ENCODE assay signal across 24 cellular contexts in the genomic region with DNA sequence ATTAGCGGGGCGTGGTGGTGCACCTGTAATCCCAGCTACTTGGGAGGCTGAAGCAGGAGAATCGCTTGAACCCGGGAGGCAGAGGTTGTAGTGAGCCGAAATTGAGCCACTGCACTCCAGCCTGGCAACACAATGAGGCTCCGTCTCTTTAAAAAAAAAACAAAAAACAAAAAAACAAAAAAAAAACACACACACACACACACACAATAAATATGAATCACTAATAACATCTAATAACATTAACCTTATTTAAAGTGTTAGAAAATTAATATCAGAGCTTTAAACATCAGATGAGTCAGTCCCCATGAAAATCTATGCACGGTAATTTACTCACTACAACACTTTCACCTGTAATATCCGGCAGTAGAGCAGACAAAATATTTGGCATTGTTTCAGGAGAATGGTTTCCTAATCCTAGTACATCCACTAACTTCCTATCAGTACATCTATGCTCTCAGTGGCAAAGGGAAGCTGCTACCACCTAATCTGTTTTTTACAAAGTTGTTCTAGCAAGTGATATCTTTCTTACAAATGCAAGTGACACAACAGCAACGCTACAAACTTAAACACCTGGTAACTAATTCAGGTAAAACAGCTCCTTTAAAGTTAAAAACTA. TPM values are rescaled to one million over a fixed set of nuclear protein-coding genes. Genes with fewer than 3 reads are reported as not detected.
DNase-seq lines count a peak whose midpoint lies in the region; ATAC-seq, FAIRE-seq and TF ChIP-seq lines count a peak whose summit lies in the region.
"Had no signal": no experiment of that assay in that cellular context is flagged by ENCODE, and none has a peak within 500 bp of the region (broad histone marks: within the 10 kb centered on the region; RNA-seq: fewer than 3 reads in every experiment).

No MANE protein-coding gene starts in this region.

- TF ChIP-seq EP300 in A549 (IDR thresholded peaks at IDR 0.05) = no peak

- TF ChIP-seq POLR2A in A549 (IDR thresholded peaks at IDR 0.05; ENCODE audit: low read length) = no peak

- H3K9ac ChIP-seq in keratinocyte (ENCODE audit: control insufficient read depth, extremely low read depth, insufficient read depth, low read length) = no peak overlapping the region
- no peak overlapping the region for H3K9ac ChIP-seq in colonic mucosa (ENCODE audit: low read depth in 2 of 2, low read length in 2 of 2)
- H3K9ac ChIP-seq: KMS-11 had no signal

- H3K36me3 Mint-ChIP-seq in CD14-positive monocyte = peaks cover 7 to 12% of the 10 kb centered on the region in 2 donors
- H3K36me3 Mint-ChIP-seq: CD4-positive, alpha-beta memory T cell; natural killer cell had no signal

- CTCF ChIA-PET in A549 (lab: Yijun Ruan, JAX) = interaction anchor here (1.1 to 1.4 kb wide), 4 partner anchors 100 to 359 kb away, joined by 3 to 4 read pairs (median 3); no protein-coding TSS in a partner anchor
- CTCF ChIA-PET in HEK293 (lab: Yijun Ruan, JAX) = interaction anchor here (0.5 to 0.7 kb wide), 3 partner anchors 100 to 1757 kb away, joined by 3 to 4 read pairs (median 3); no protein-coding TSS in a partner anchor

- H3K9me3 Mint-ChIP-seq in CD14-positive monocyte = peaks cover 0 to 1% (median 0%) of the 10 kb centered on the region in 7 donors
- H3K9me3 Mint-ChIP-seq: activated CD8-positive, alpha-beta T cell treated with anti-CD3 and anti-CD28 coated beads for 36 hours; activated naive CD4-positive, alpha-beta T cell treated with anti-CD3 and anti-CD28 coated beads, Interleukin-2, amount 10 ng/mL, durations not matched to agents 7 days and 5 days; CD4-positive, alpha-beta memory T cell; H9; natural killer cell; stimulated activated naive B cell treated with anti-CD40 and anti-IgM and Interleukin-4, amounts not matched to agents 10 μg/mL and 1 μg/mL and 100 μg/mL, for 72 hours had no signal

- H3K27ac Mint-ChIP-seq in CD14-positive monocyte = no peak overlapping the region
- H3K27ac Mint-ChIP-seq: activated CD8-positive, alpha-beta T cell treated with anti-CD3 and anti-CD28 coated beads for 36 hours; activated naive CD4-positive, alpha-beta T cell treated with anti-CD3 and anti-CD28 coated beads, Interleukin-2, amount 10 ng/mL, durations not matched to agents 7 days and 5 days; natural killer cell; stimulated activated naive B cell treated with anti-CD40 and anti-IgM and Interleukin-4, amounts not matched to agents 10 μg/mL and 1 μg/mL and 100 μg/mL, for 72 hours had no signal

- H3K4me1 ChIP-seq in A549 = peaks cover 64% of the 10 kb centered on the region
- H3K4me1 ChIP-seq in HEK293 (ENCODE audit: control insufficient read depth, insufficient read depth, low read length) = peaks cover 42% of the 10 kb centered on the region
- peaks cover 1% of the 10 kb centered on the region for H3K4me1 ChIP-seq in keratinocyte (ENCODE audit: control insufficient read depth, extremely low read depth, insufficient read depth, low read length)
- peaks cover 14% of the 10 kb centered on the region for H3K4me1 ChIP-seq in colonic mucosa

- H3K27ac ChIP-seq in A549 (no peak overlapping the region), HEK293 (ENCODE audit: extremely low read depth, low read depth, low read length) (no peak overlapping the region), keratinocyte (ENCODE audit: control insufficient read depth, insufficient read depth, low read length) (no peak overlapping the region), colonic mucosa (no peak overlapping the region)
- H3K27ac ChIP-seq: ascending aorta, KMS-11, testis had no signal

- intact Hi-C loops in colonic mucosa (cut with DNase I) (no loop called here), CD14-positive monocyte (cut with micrococcal nuclease) (no loop called here)

- no peak overlapping the region for H3K4me3 Mint-ChIP-seq in CD14-positive monocyte
- H3K4me3 Mint-ChIP-seq: activated CD8-positive, alpha-beta T cell treated with anti-CD3 and anti-CD28 coated beads for 36 hours; activated naive CD4-positive, alpha-beta T cell treated with anti-CD3 and anti-CD28 coated beads, Interleukin-2, amount 10 ng/mL, durations not matched to agents 7 days and 5 days; CD4-positive, alpha-beta memory T cell; H9; natural killer cell; stimulated activated naive B cell treated with anti-CD40 and anti-IgM and Interleukin-4, amounts not matched to agents 10 μg/mL and 1 μg/mL and 100 μg/mL, for 72 hours had no signal

- H3K36me3 ChIP-seq in HEK293 (ENCODE audit: control insufficient read depth in 2 of 2, insufficient read depth in 1 of 2, low read length in 2 of 2) = no peaks in the 10 kb centered on the region
- no peaks in the 10 kb centered on the region for H3K36me3 ChIP-seq in keratinocyte (ENCODE audit: control insufficient read depth in 2 of 2, extremely low read depth in 1 of 2, insufficient read depth in 2 of 2, low read length in 2 of 2)
- H3K36me3 ChIP-seq in colonic mucosa = no peaks in the 10 kb centered on the region
- H3K36me3 ChIP-seq: ascending aorta had no signal

- H3K4me3 ChIP-seq in A549 = no peak overlapping the region
- H3K4me3 ChIP-seq in HEK293 (ENCODE audit: low read depth, low read length) = no peak overlapping the region
- H3K4me3 ChIP-seq in keratinocyte (ENCODE audit: control insufficient read depth in 2 of 3, extremely low read depth in 1 of 3, insufficient read depth in 2 of 3, low read depth in 1 of 3, low read length in 3 of 3) = no peak overlapping the region
- H3K4me3 ChIP-seq in colonic mucosa = no peak overlapping the region
- H3K4me3 ChIP-seq: ascending aorta, testis had no signal

- POLR2A ChIA-PET in A549 (lab: Yijun Ruan, JAX) = interaction anchor here (0.7 kb wide), 1 partner anchor 34 kb away, joined by 3 read pairs; no protein-coding TSS in a partner anchor
- POLR2A ChIA-PET in HEK293 (lab: Yijun Ruan, JAX) = interaction anchor here (0.7 kb wide), 1 partner anchor 16 kb away, joined by 3 read pairs; no protein-coding TSS in a partner anchor

- FAIRE-seq in A549 (lab: Jason Lieb, UNC) (peak; percentile 46), keratinocyte (lab: Jason Lieb, UNC) (peak; percentile 43)

- dilution Hi-C loops in keratinocyte (cut with MboI; ENCODE audit: extremely low pct_ligation_motif_present, low sequenced_read_pairs) = no loop called here

- 79% methylated on average over 9 of the region's 9 CpGs for WGBS in A549 (ENCODE audit: missing lambda C conversion rate)

- DNase-seq in A549 (ENCODE audit: low read depth in 1 of 2, low spot score in 1 of 2) (no peak), cerebellar cortex (ENCODE audit: low spot score) (peak; percentile 45), keratinocyte (ENCODE audit: low read depth, low spot score) (no peak), colonic mucosa (no peak), SKM-1 (lab: John Stamatoyannopoulos, UW; ENCODE audit: unreplicated experiment) (no peak), CD14-positive monocyte (ENCODE audit: low spot score) (no peak)
- DNase-seq: activated CD8-positive, alpha-beta T cell treated with anti-CD3 and anti-CD28 coated beads for 36 hours; activated naive CD4-positive, alpha-beta T cell treated with anti-CD3 and anti-CD28 coated beads, Interleukin-2, amount 10 ng/mL, durations not matched to agents 7 days and 5 days; activated T-cell treated with anti-CD3 and anti-CD28 coated beads, Interleukin-2, amount 50 U/mL, for 1 hour; CD4-positive, alpha-beta memory T cell; H9; hypothalamus; natural killer cell; NCI-H187; NCI-H446 treated with DMSO at 0.1 percent for 48 hours; stimulated activated CD4-positive, alpha-beta T cell treated with anti-CD3 and anti-CD28 coated beads, Interleukin-1b, Interleukin-23, amount 100 ng/mL, for 48 hours; stimulated activated naive B cell treated with anti-CD40 and anti-IgM and Interleukin-4, amounts not matched to agents 10 μg/mL and 1 μg/mL and 100 μg/mL, for 72 hours; T-helper 9 cell; testis had no signal

- peaks cover 96% of the 10 kb centered on the region for H3K79me2 ChIP-seq in keratinocyte (ENCODE audit: control insufficient read depth, insufficient read depth, low read length)

- H3K4me1 Mint-ChIP-seq in CD14-positive monocyte = peaks cover 71% of the 10 kb centered on the region

- no peaks in the 10 kb centered on the region for H3K27me3 Mint-ChIP-seq in CD14-positive monocyte (ENCODE audit: low read depth in 3 of 3)
- H3K27me3 Mint-ChIP-seq: activated CD8-positive, alpha-beta T cell treated with anti-CD3 and anti-CD28 coated beads for 36 hours; activated naive CD4-positive, alpha-beta T cell treated with anti-CD3 and anti-CD28 coated beads, Interleukin-2, amount 10 ng/mL, durations not matched to agents 7 days and 5 days; CD4-positive, alpha-beta memory T cell; stimulated activated naive B cell treated with anti-CD40 and anti-IgM and Interleukin-4, amounts not matched to agents 10 μg/mL and 1 μg/mL and 100 μg/mL, for 72 hours had no signal

- H3K4me2 ChIP-seq in A549 (peak overlapping the region; percentile 38), keratinocyte (ENCODE audit: control insufficient read depth, extremely low read depth, insufficient read depth, low read depth, low read length) (peak overlapping the region; percentile 31)
- H3K4me2 ChIP-seq: KMS-11 had no signal

- no peak for TF ChIP-seq RAD21 in A549 (conservative IDR thresholded peaks at IDR 0.05 in 1 of 2, IDR thresholded peaks at IDR 0.05 in 1 of 2)

- H2AFZ ChIP-seq in keratinocyte (ENCODE audit: control insufficient read depth, low read length) = no peak overlapping the region

- no peaks in the 10 kb centered on the region for H3K9me3 ChIP-seq in A549
- no peaks in the 10 kb centered on the region for H3K9me3 ChIP-seq in HEK293 (ENCODE audit: control insufficient read depth, insufficient read depth, low read depth, low read length)
- H3K9me3 ChIP-seq in keratinocyte (ENCODE audit: control insufficient read depth, low read depth, low read length) = no peaks in the 10 kb centered on the region
- no peaks in the 10 kb centered on the region for H3K9me3 ChIP-seq in colonic mucosa
- H3K9me3 ChIP-seq: ascending aorta, testis had no signal

- no peak for ATAC-seq in A549
- ATAC-seq in GM21737 (IDR thresholded peaks at IDR 0.05; ENCODE audit: unreplicated experiment) = no peak
- ATAC-seq: activated CD8-positive, alpha-beta T cell treated with anti-CD3 and anti-CD28 coated beads for 36 hours; natural killer cell; SK-N-SH treated with all-trans-retinoic acid at 6 μM for 48 hours; stimulated activated naive B cell treated with anti-CD40 and anti-IgM and Interleukin-4, amounts not matched to agents 10 μg/mL and 1 μg/mL and 100 μg/mL, for 72 hours had no signal

- peaks cover 3% of the 10 kb centered on the region for H3K9me1 ChIP-seq in keratinocyte (ENCODE audit: control insufficient read depth, extremely low read depth, insufficient read depth, low read length)

- no peaks in the 10 kb centered on the region for H3K27me3 ChIP-seq in keratinocyte (ENCODE audit: control insufficient read depth, extremely low read depth, insufficient read depth, low read length)
- no peaks in the 10 kb centered on the region for H3K27me3 ChIP-seq in colonic mucosa
- H3K27me3 ChIP-seq: ascending aorta, testis had no signal

- peaks cover 6% of the 10 kb centered on the region for H4K20me1 ChIP-seq in keratinocyte (ENCODE audit: control insufficient read depth, extremely low read depth, insufficient read depth, low read length)

- no peak for TF ChIP-seq CTCF in A549 (IDR thresholded peaks at IDR 0.05)
- no peak for TF ChIP-seq CTCF in HEK293 (tag by site-specific recombination; IDR thresholded peaks at IDR 0.05)
- TF ChIP-seq CTCF in keratinocyte (optimal IDR thresholded peaks at IDR 0.05 in 1 of 3, IDR thresholded peaks at IDR 0.05 in 1 of 3, conservative IDR thresholded peaks at IDR 0.05 in 1 of 3; ENCODE audit: extremely low read depth in 1 of 3, insufficient read depth in 2 of 3, low read length in 3 of 3) = no peak
- no peak for TF ChIP-seq CTCF in colonic mucosa (IDR thresholded peaks at IDR 0.05)
- TF ChIP-seq CTCF in CD14-positive monocyte (IDR thresholded peaks at IDR 0.05) = no peak

RNA-seq across cellular contexts. Expression of a gene that starts 36.2 kb away (rescaled TPM):
- polyA plus RNA-seq in A549 (2011; rRNA removed) = 126 and 134 TPM in 2 replicates
- polyA plus RNA-seq in A549 (2012; cell fraction: cytosol; rRNA removed) = 21.5 and 29.3 TPM in 2 replicates
- 22.3 and 36.4 TPM in 2 replicates for polyA plus RNA-seq in A549 (2012; cell fraction: nucleus; rRNA removed)
- 23.2 to 27.7 TPM (median 25.9 TPM) in 3 replicates for polyA plus RNA-seq in A549 (2017; fragmentation: RNase III; extraction: RNeasy Plus Mini Kit Qiagen cat#74134 plus additional on column Dnase treatment)
- polyA minus RNA-seq in A549 (2011; rRNA and poly(A)+ RNA removed) = 321 and 335 TPM in 2 replicates
- 25.9 to 31.7 TPM (median 28.2 TPM) in 3 replicates for polyA plus RNA-seq in keratinocyte
- 25.4 TPM for polyA plus RNA-seq in keratinocyte (2011; ENCODE audit: low read depth)
- 17.3 and 28.0 TPM in 2 replicates for polyA plus RNA-seq in keratinocyte (2011; cell fraction: cytosol; rRNA removed)
- 56.7 and 69.2 TPM in 2 replicates for polyA plus RNA-seq in keratinocyte (2011; cell fraction: nucleus; rRNA removed)
- polyA plus RNA-seq in keratinocyte (2012; ENCODE audit: low replicate concordance) = 19.9 and 27.2 TPM in 2 replicates
- 57.7 to 176 TPM (median 96.7 TPM) in 3 replicates for polyA minus RNA-seq in keratinocyte
- polyA minus RNA-seq in keratinocyte (2011; cell fraction: cytosol; rRNA and poly(A)+ RNA removed) = 37.2 TPM
- 132 and 288 TPM in 2 replicates for polyA minus RNA-seq in keratinocyte (2011; cell fraction: nucleus; rRNA and poly(A)+ RNA removed)
- 10 to 100 TPM; 73.8 to 92.6 TPM for total RNA-seq in colonic mucosa
- polyA plus RNA-seq in CD14-positive monocyte = 1 to 10 TPM; 4.4 to 7.5 TPM
